Comparison of ENCODE assay signal across 10 cellular contexts in the genomic region with DNA sequence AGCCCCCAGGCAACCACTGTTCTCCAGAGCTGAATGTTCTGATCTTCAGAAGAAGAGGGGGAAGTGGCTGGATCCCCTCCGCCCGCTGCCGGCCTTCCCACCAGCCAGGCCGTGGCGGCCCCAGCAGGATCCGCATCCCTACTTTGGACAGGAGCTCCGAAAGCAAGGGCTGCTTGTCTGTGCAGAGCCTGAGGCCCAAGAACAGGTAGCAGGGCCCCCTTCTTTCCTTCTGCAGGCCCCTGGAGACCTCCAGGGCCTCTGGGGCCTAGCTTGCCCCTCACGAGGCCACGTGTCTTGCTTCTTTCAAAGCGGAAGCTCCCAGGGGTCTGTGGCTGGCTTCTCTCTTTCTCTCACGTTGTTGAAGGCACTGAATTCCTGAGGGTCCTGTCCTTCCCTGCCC. TPM values are rescaled to one million over a fixed set of nuclear protein-coding genes. Genes with fewer than 3 reads are reported as not detected.
DNase-seq lines count a peak whose midpoint lies in the region; ATAC-seq, FAIRE-seq and TF ChIP-seq lines count a peak whose summit lies in the region.
"Had no signal": no experiment of that assay in that cellular context is flagged by ENCODE, and none has a peak within 500 bp of the region (broad histone marks: within the 10 kb centered on the region; RNA-seq: fewer than 3 reads in every experiment).

No MANE protein-coding gene starts in this region.

- H4K20me1 ChIP-seq in keratinocyte (ENCODE audit: control insufficient read depth, extremely low read depth, insufficient read depth, low read length), result peaks cover 2% of the 10 kb centered on the region

- H3K27ac ChIP-seq in Peyer's patch (peak overlapping the region; percentile 75 to 84 (median 79)), keratinocyte (ENCODE audit: control insufficient read depth, insufficient read depth, low read length) (no peak overlapping the region), thymus (ENCODE audit: low read depth) (peak overlapping the region; percentile 66), SJCRH30 (no peak overlapping the region)
- H3K27ac ChIP-seq: VCaP had no signal

- H3K4me3 ChIP-seq in Peyer's patch (peak overlapping the region in 3 of 4 donors; percentile 7 to 21 (median 20)), keratinocyte (ENCODE audit: control insufficient read depth in 2 of 3, extremely low read depth in 1 of 3, insufficient read depth in 2 of 3, low read depth in 1 of 3, low read length in 3 of 3) (no peak overlapping the region), thymus (ENCODE audit: low read length) (peak overlapping the region; percentile 21), SJCRH30 (no peak overlapping the region)

- H3K36me3 ChIP-seq in Peyer's patch (no peaks in the 10 kb centered on the region), keratinocyte (ENCODE audit: control insufficient read depth in 2 of 2, extremely low read depth in 1 of 2, insufficient read depth in 2 of 2, low read length in 2 of 2) (peaks cover 12 to 19% of the 10 kb centered on the region in 2 experiments), thymus (ENCODE audit: control insufficient read depth, insufficient read depth) (no peaks in the 10 kb centered on the region), SJCRH30 (peaks cover 55% of the 10 kb centered on the region)

- WGBS in thymus, result 82% methylated on average over 11 of the region's 11 CpGs

- FAIRE-seq in keratinocyte (lab: Jason Lieb, UNC), result no peak

- H2AFZ ChIP-seq in keratinocyte (ENCODE audit: control insufficient read depth, low read length), result no peak overlapping the region

- DNase-seq in activated T-cell treated with anti-CD3 and anti-CD28 coated beads, Interleukin-2, amount 50 U/mL, for 4 hours, result no peak
- DNase-seq in activated T-cell treated with anti-CD3 and anti-CD28 coated beads, Interleukin-2, amount 50 U/mL, for 48 hours, result no peak
- DNase-seq in Peyer's patch (no peak), keratinocyte (ENCODE audit: low read depth, low spot score) (no peak), COLO668 (lab: John Stamatoyannopoulos, UW; ENCODE audit: unreplicated experiment) (no peak), SJCRH30 (no peak), AML-193 (lab: John Stamatoyannopoulos, UW) (no peak)
- DNase-seq: NCI-H1092 had no signal

- H3K79me2 ChIP-seq in keratinocyte (ENCODE audit: control insufficient read depth, insufficient read depth, low read length), result no peaks in the 10 kb centered on the region

- H3K9ac ChIP-seq in keratinocyte (ENCODE audit: control insufficient read depth, extremely low read depth, insufficient read depth, low read length), result no peak overlapping the region

- no peaks in the 10 kb centered on the region for H3K9me1 ChIP-seq in keratinocyte (ENCODE audit: control insufficient read depth, extremely low read depth, insufficient read depth, low read length)

- H3K27me3 ChIP-seq in Peyer's patch, result no peaks in the 10 kb centered on the region
- H3K27me3 ChIP-seq in keratinocyte (ENCODE audit: control insufficient read depth, extremely low read depth, insufficient read depth, low read length), result no peaks in the 10 kb centered on the region
- H3K27me3 ChIP-seq in thymus (ENCODE audit: control insufficient read depth, insufficient read depth), result no peaks in the 10 kb centered on the region
- H3K27me3 ChIP-seq in SJCRH30, result no peaks in the 10 kb centered on the region

- peaks cover 46% of the 10 kb centered on the region for H3K4me1 Mint-ChIP-seq in activated T-cell treated with anti-CD3 and anti-CD28 coated beads, Interleukin-2, amount 50 U/mL, for 4 hours (ENCODE audit: low read depth)

- no peaks in the 10 kb centered on the region for H3K36me3 Mint-ChIP-seq in activated T-cell treated with anti-CD3 and anti-CD28 coated beads, Interleukin-2, amount 50 U/mL, for 4 hours (ENCODE audit: insufficient read depth)

- H3K9me3 ChIP-seq in Peyer's patch, result no peaks in the 10 kb centered on the region
- H3K9me3 ChIP-seq in keratinocyte (ENCODE audit: control insufficient read depth, low read depth, low read length), result no peaks in the 10 kb centered on the region
- H3K9me3 ChIP-seq in thymus (ENCODE audit: control insufficient read depth), result no peaks in the 10 kb centered on the region
- no peaks in the 10 kb centered on the region for H3K9me3 ChIP-seq in SJCRH30 (replicated peaks)

- H3K9me3 Mint-ChIP-seq in activated T-cell treated with anti-CD3 and anti-CD28 coated beads, Interleukin-2, amount 50 U/mL, for 4 hours, result peaks cover 6% of the 10 kb centered on the region

- no peaks in the 10 kb centered on the region for H3K27me3 Mint-ChIP-seq in activated T-cell treated with anti-CD3 and anti-CD28 coated beads, Interleukin-2, amount 50 U/mL, for 4 hours (ENCODE audit: low read depth)

- H3K4me3 Mint-ChIP-seq in activated T-cell treated with anti-CD3 and anti-CD28 coated beads, Interleukin-2, amount 50 U/mL, for 4 hours, result peak overlapping the region; percentile 70

- no peak for TF ChIP-seq CTCF in Peyer's patch (IDR thresholded peaks at IDR 0.05)
- no peak for TF ChIP-seq CTCF in keratinocyte (optimal IDR thresholded peaks at IDR 0.05 in 1 of 3, IDR thresholded peaks at IDR 0.05 in 1 of 3, conservative IDR thresholded peaks at IDR 0.05 in 1 of 3; ENCODE audit: extremely low read depth in 1 of 3, insufficient read depth in 2 of 3, low read length in 3 of 3)

- H3K4me1 ChIP-seq in Peyer's patch (peaks cover 0 to 35% (median 25%) of the 10 kb centered on the region in 4 donors), keratinocyte (ENCODE audit: control insufficient read depth, extremely low read depth, insufficient read depth, low read length) (peaks cover 35% of the 10 kb centered on the region), thymus (ENCODE audit: control insufficient read depth, insufficient read depth, low read length) (peaks cover 10% of the 10 kb centered on the region), SJCRH30 (peaks cover 41% of the 10 kb centered on the region)

- ATAC-seq in activated T-cell treated with anti-CD3 and anti-CD28 coated beads, Interleukin-2, amount 50 U/mL, for 4 hours, result no peak

- TF ChIP-seq POLR2A in Peyer's patch (IDR thresholded peaks at IDR 0.05), result no peak

- H3K4me2 ChIP-seq in keratinocyte (ENCODE audit: control insufficient read depth, extremely low read depth, insufficient read depth, low read depth, low read length), result peak overlapping the region; percentile 24

- dilution Hi-C loops in keratinocyte (cut with MboI; ENCODE audit: extremely low pct_ligation_motif_present, low sequenced_read_pairs), result no loop called here

RNA-seq across cellular contexts. Expression of gene PGF, which starts 13.2 kb away (rescaled TPM):
- total RNA-seq in activated T-cell treated with anti-CD3 and anti-CD28 coated beads, Interleukin-2, amount 50 U/mL, for 4 hours, result under 1 TPM; 0.18 to 0.38 (median 0.18) TPM
- 10 to 100 TPM in 2 of 4 donors, 1 to 10 TPM in 2; 7.3 to 28.1 (median 10.8) TPM for total RNA-seq in Peyer's patch
- polyA plus RNA-seq in keratinocyte (16.5 to 19.0 TPM (median 17.5 TPM) in 3 replicates), thymus (7.5 TPM)
- polyA plus RNA-seq in keratinocyte (2011; ENCODE audit: low read depth), result 4.3 TPM
- polyA plus RNA-seq in keratinocyte (2011; cell fraction: cytosol; rRNA removed), result 11.8 and 26.1 TPM in 2 replicates
- 15.8 and 22.6 TPM in 2 replicates for polyA plus RNA-seq in keratinocyte (2011; cell fraction: nucleus; rRNA removed)
- polyA plus RNA-seq in keratinocyte (2012; ENCODE audit: low replicate concordance), result 21.3 and 25.5 TPM in 2 replicates
- 8.5 to 14.9 TPM (median 9.4 TPM) in 3 replicates for polyA minus RNA-seq in keratinocyte
- polyA minus RNA-seq in keratinocyte (2011; cell fraction: cytosol; rRNA and poly(A)+ RNA removed), result 22.3 TPM
- polyA minus RNA-seq in keratinocyte (2011; cell fraction: nucleus; rRNA and poly(A)+ RNA removed), result 9.2 and 10.9 TPM in 2 replicates
- 115 and 120 TPM in 2 replicates for total RNA-seq in SJCRH30 (2014; rRNA removed; shearing (Covaris generic))

RNA-seq across cellular contexts. Expression of gene RPS6KL1, which starts 19.1 kb away (rescaled TPM):
- 10 to 100 TPM; 13.2 to 20.7 (median 17.3) TPM for total RNA-seq in activated T-cell treated with anti-CD3 and anti-CD28 coated beads, Interleukin-2, amount 50 U/mL, for 4 hours
- 10 to 100 TPM in 1 of 4 donors, 1 to 10 TPM in 3; 4.2 to 12.7 (median 6.7) TPM for total RNA-seq in Peyer's patch
- polyA plus RNA-seq in keratinocyte, result 0.19 to 1.8 TPM (median 0.69 TPM) in 3 replicates
- polyA plus RNA-seq in keratinocyte (2011; ENCODE audit: low read depth), result 0.81 TPM
- 0.38 and 0.49 TPM in 2 replicates for polyA plus RNA-seq in keratinocyte (2011; cell fraction: cytosol; rRNA removed)
- 0.78 and 1.0 TPM in 2 replicates for polyA plus RNA-seq in keratinocyte (2011; cell fraction: nucleus; rRNA removed)
- polyA plus RNA-seq in keratinocyte (2012; ENCODE audit: low replicate concordance), result 0.51 and 1.0 TPM in 2 replicates
- polyA minus RNA-seq in keratinocyte, result 1.2 to 2.6 TPM in 2 of 3 replicates, not detected in the other
- not detected for polyA minus RNA-seq in keratinocyte (2011; cell fraction: cytosol; rRNA and poly(A)+ RNA removed)
- polyA minus RNA-seq in keratinocyte (2011; cell fraction: nucleus; rRNA and poly(A)+ RNA removed), result 0.11 TPM in 1 of 2 replicates, not detected in the other
- polyA plus RNA-seq in thymus, result 0.91 TPM
- total RNA-seq in SJCRH30 (2014; rRNA removed; shearing (Covaris generic)), result 1.8 TPM in 2 replicates

Comparison
In these comparisons a context has a peak if more than half of its experiments do, and no peak if none do; other contexts are left out.
1. H3K27ac ChIP-seq: peak in Peyer's patch (4 of 4) and thymus (single experiment); none in keratinocyte (single experiment) and SJCRH30 (single experiment).
2. H3K4me3 ChIP-seq: peak in Peyer's patch (3 of 4) and thymus (single experiment); none in keratinocyte (0 of 3) and SJCRH30 (single experiment).
3. RNA of gene PGF, which starts 13.2 kb away (total RNA-seq): 115 to 120 TPM in SJCRH30 and 7.3 to 28.1 TPM in Peyer's patch; 0.18 to 0.38 TPM in activated T-cell treated with anti-CD3 and anti-CD28 coated beads, Interleukin-2, amount 50 U/mL, for 4 hours; every median in the first group is over 4 times any median in the second.